ENCODE assay signal across 30 cellular contexts in the genomic region with DNA sequence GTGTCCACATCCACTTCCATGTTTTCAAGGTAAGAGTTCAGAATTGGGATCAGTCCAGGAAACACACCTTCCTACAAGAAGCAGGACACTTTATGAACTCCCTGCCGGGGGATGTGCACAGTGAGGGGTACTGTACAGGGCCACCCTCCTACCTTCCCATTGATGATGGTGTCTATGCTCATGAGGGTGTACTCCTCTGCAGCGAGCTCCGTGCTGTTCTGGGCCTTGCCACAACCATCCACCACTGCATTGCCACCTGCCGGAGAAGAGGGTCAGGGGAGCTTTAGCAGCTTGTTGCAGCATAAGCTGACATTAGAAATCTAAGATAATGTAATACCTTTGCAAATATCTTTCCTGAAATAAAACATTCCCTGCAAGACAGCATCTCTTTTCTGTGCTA.
"Had no signal": no experiment of that assay in that cellular context is flagged by ENCODE, and none has a peak within 500 bp of the region (broad histone marks: within the 10 kb centered on the region; RNA-seq: fewer than 3 reads in every experiment).

No MANE protein-coding gene starts in this region.

- DNase-seq: activated B cell treated with CpG ODN at 0.5 μM for 24 hours; activated CD4-positive, alpha-beta memory T cell treated with anti-CD3 and anti-CD28 coated beads for 36 hours; activated CD4-positive, alpha-beta T cell treated with anti-CD3 and anti-CD28 coated beads for 36 hours; activated CD4-positive, alpha-beta T cell treated with anti-CD3 and anti-CD28 coated beads, Interleukin-2, amount 10 ng/mL, durations not matched to agents 24 days and 14 days; activated CD4-positive, CD25-positive, alpha-beta regulatory T cell treated with anti-CD3 and anti-CD28 coated beads, Interleukin-2, amount 50 U/mL, for 72 hours; activated CD8-positive, alpha-beta memory T cell treated with anti-CD3 and anti-CD28 coated beads, Interleukin-2, amount 10 ng/mL, durations not matched to agents 7 days and 5 days; activated CD8-positive, alpha-beta memory T cell treated with anti-CD3 and anti-CD28 coated beads, Interleukin-2, amount 50 U/mL, for 4 hours; activated CD8-positive, alpha-beta T cell treated with anti-CD3 and anti-CD28 coated beads, Interleukin-2, amount 10 ng/mL, durations not matched to agents 7 days and 5 days; activated gamma-delta T cell; activated naive CD4-positive, alpha-beta T cell; activated naive CD4-positive, alpha-beta T cell treated with anti-CD3 and anti-CD28 coated beads, Interleukin-2, amount 10 ng/mL, durations not matched to agents 7 days and 5 days; activated naive CD8-positive, alpha-beta T cell treated with anti-CD3 and anti-CD28 coated beads, Interleukin-2, amount 10 ng/mL, durations not matched to agents 7 days and 5 days; activated T-cell treated with anti-CD3 and anti-CD28 coated beads, Interleukin-2, amount 50 U/mL, for 1 hour; activated T-cell treated with anti-CD3 and anti-CD28 coated beads, Interleukin-2, amount 50 U/mL, for 48 hours; central memory CD4-positive, alpha-beta T cell; cerebellar nuclear complex; colonic mucosa; effector CD8-positive, alpha-beta T cell; foreskin fibroblast; glutamatergic neuron; heart left ventricle; T-helper 2 cell had no signal

- H3K27ac ChIP-seq: ascending aorta, breast epithelium, cardiac muscle cell, colonic mucosa, heart left ventricle had no signal

- H3K27me3 ChIP-seq: ascending aorta, breast epithelium, cardiac muscle cell, colonic mucosa, heart left ventricle had no signal

- H3K9me3 ChIP-seq: ascending aorta, breast epithelium, colonic mucosa, heart left ventricle had no signal

- H3K36me3 ChIP-seq: breast epithelium had no signal

- H3K4me3 Mint-ChIP-seq: activated B cell treated with CpG ODN at 0.5 μM for 24 hours; activated CD4-positive, alpha-beta memory T cell treated with anti-CD3 and anti-CD28 coated beads for 36 hours; activated CD4-positive, alpha-beta T cell treated with anti-CD3 and anti-CD28 coated beads for 36 hours; activated CD4-positive, alpha-beta T cell treated with anti-CD3 and anti-CD28 coated beads, Interleukin-2, amount 10 ng/mL, durations not matched to agents 24 days and 14 days; activated CD8-positive, alpha-beta memory T cell treated with anti-CD3 and anti-CD28 coated beads, Interleukin-2, amount 10 ng/mL, durations not matched to agents 7 days and 5 days; activated CD8-positive, alpha-beta T cell treated with anti-CD3 and anti-CD28 coated beads, Interleukin-2, amount 10 ng/mL, durations not matched to agents 7 days and 5 days; activated naive CD4-positive, alpha-beta T cell treated with anti-CD3 and anti-CD28 coated beads, Interleukin-2, amount 10 ng/mL, durations not matched to agents 7 days and 5 days; activated naive CD8-positive, alpha-beta T cell treated with anti-CD3 and anti-CD28 coated beads, Interleukin-2, amount 10 ng/mL, durations not matched to agents 7 days and 5 days; activated T-helper 1 cell treated with anti-CD3 and anti-CD28 coated beads, Interleukin-12 subunit alpha, Interleukin-12 subunit beta, Interleukin-2, Interleukin-4 antibody, amounts not matched to agents 30 ng/mL and 10 ng/mL and 1 ng/mL, durations not matched to agents 14 hours and 24 hours and 36 hours; brain had no signal

- H3K4me3 ChIP-seq: ascending aorta, breast epithelium, cardiac muscle cell, colonic mucosa, heart left ventricle had no signal

- H3K36me3 Mint-ChIP-seq: activated naive CD4-positive, alpha-beta T cell treated with anti-CD3 and anti-CD28 coated beads, Interleukin-2, amount 50 U/mL, for 72 hours had no signal

- H3K27me3 Mint-ChIP-seq: activated B cell treated with CpG ODN at 0.5 μM for 24 hours; activated CD4-positive, alpha-beta memory T cell treated with anti-CD3 and anti-CD28 coated beads for 36 hours; activated CD4-positive, alpha-beta T cell treated with anti-CD3 and anti-CD28 coated beads for 36 hours; activated CD4-positive, alpha-beta T cell treated with anti-CD3 and anti-CD28 coated beads, Interleukin-2, amount 10 ng/mL, durations not matched to agents 24 days and 14 days; activated CD8-positive, alpha-beta memory T cell treated with anti-CD3 and anti-CD28 coated beads, Interleukin-2, amount 10 ng/mL, durations not matched to agents 7 days and 5 days; activated naive CD4-positive, alpha-beta T cell treated with anti-CD3 and anti-CD28 coated beads, Interleukin-2, amount 10 ng/mL, durations not matched to agents 7 days and 5 days; activated naive CD8-positive, alpha-beta T cell treated with anti-CD3 and anti-CD28 coated beads, Interleukin-2, amount 10 ng/mL, durations not matched to agents 7 days and 5 days; brain had no signal

- H3K4me1 ChIP-seq: ascending aorta, breast epithelium, colonic mucosa, heart left ventricle had no signal

- ATAC-seq: activated CD4-positive, alpha-beta T cell treated with anti-CD3 and anti-CD28 coated beads for 36 hours; activated CD8-positive, alpha-beta memory T cell treated with anti-CD3 and anti-CD28 coated beads, Interleukin-2, amount 10 ng/mL, durations not matched to agents 7 days and 5 days; activated CD8-positive, alpha-beta T cell treated with anti-CD3 and anti-CD28 coated beads, Interleukin-2, amount 10 ng/mL, durations not matched to agents 7 days and 5 days; activated naive CD4-positive, alpha-beta T cell treated with anti-CD3 and anti-CD28 coated beads, Interleukin-2, amount 50 U/mL, for 72 hours; esophagus mucosa; heart left ventricle had no signal

- H3K9me3 Mint-ChIP-seq: activated B cell treated with CpG ODN at 0.5 μM for 24 hours; activated CD4-positive, alpha-beta memory T cell treated with anti-CD3 and anti-CD28 coated beads for 36 hours; activated CD4-positive, alpha-beta T cell treated with anti-CD3 and anti-CD28 coated beads, Interleukin-2, amount 10 ng/mL, durations not matched to agents 24 days and 14 days; activated naive CD4-positive, alpha-beta T cell treated with anti-CD3 and anti-CD28 coated beads, Interleukin-2, amount 10 ng/mL, durations not matched to agents 7 days and 5 days; activated naive CD4-positive, alpha-beta T cell treated with anti-CD3 and anti-CD28 coated beads, Interleukin-2, amount 50 U/mL, for 72 hours; activated naive CD8-positive, alpha-beta T cell treated with anti-CD3 and anti-CD28 coated beads, Interleukin-2, amount 10 ng/mL, durations not matched to agents 7 days and 5 days; activated T-helper 1 cell treated with anti-CD3 and anti-CD28 coated beads, Interleukin-12 subunit alpha, Interleukin-12 subunit beta, Interleukin-2, Interleukin-4 antibody, amounts not matched to agents 30 ng/mL and 10 ng/mL and 1 ng/mL, durations not matched to agents 14 hours and 24 hours and 36 hours; activated T-helper 2 cell treated with anti-CD3 and anti-CD28 coated beads, Interferon-gamma antibody, Interleukin-2, Interleukin-4, amounts not matched to agents 10 μg/mL and 5 μg/mL and 100 μg/mL, durations not matched to agents 14 hours and 24 hours and 36 hours; brain had no signal

- H3K4me1 Mint-ChIP-seq: activated B cell treated with CpG ODN at 0.5 μM for 24 hours; activated CD4-positive, alpha-beta T cell treated with anti-CD3 and anti-CD28 coated beads for 36 hours; activated CD4-positive, alpha-beta T cell treated with anti-CD3 and anti-CD28 coated beads, Interleukin-2, amount 10 ng/mL, durations not matched to agents 24 days and 14 days; activated CD8-positive, alpha-beta memory T cell treated with anti-CD3 and anti-CD28 coated beads, Interleukin-2, amount 10 ng/mL, durations not matched to agents 7 days and 5 days; activated naive CD4-positive, alpha-beta T cell treated with anti-CD3 and anti-CD28 coated beads, Interleukin-2, amount 10 ng/mL, durations not matched to agents 7 days and 5 days; activated naive CD8-positive, alpha-beta T cell treated with anti-CD3 and anti-CD28 coated beads, Interleukin-2, amount 10 ng/mL, durations not matched to agents 7 days and 5 days; brain had no signal

- H3K27ac Mint-ChIP-seq: activated B cell treated with CpG ODN at 0.5 μM for 24 hours; activated CD4-positive, alpha-beta memory T cell treated with anti-CD3 and anti-CD28 coated beads for 36 hours; activated CD4-positive, alpha-beta T cell treated with anti-CD3 and anti-CD28 coated beads for 36 hours; activated CD4-positive, alpha-beta T cell treated with anti-CD3 and anti-CD28 coated beads, Interleukin-2, amount 10 ng/mL, durations not matched to agents 24 days and 14 days; activated CD8-positive, alpha-beta memory T cell treated with anti-CD3 and anti-CD28 coated beads, Interleukin-2, amount 10 ng/mL, durations not matched to agents 7 days and 5 days; activated CD8-positive, alpha-beta T cell treated with anti-CD3 and anti-CD28 coated beads, Interleukin-2, amount 10 ng/mL, durations not matched to agents 7 days and 5 days; activated naive CD4-positive, alpha-beta T cell treated with anti-CD3 and anti-CD28 coated beads, Interleukin-2, amount 10 ng/mL, durations not matched to agents 7 days and 5 days; activated naive CD4-positive, alpha-beta T cell treated with anti-CD3 and anti-CD28 coated beads, Interleukin-2, amount 50 U/mL, for 72 hours; activated naive CD8-positive, alpha-beta T cell treated with anti-CD3 and anti-CD28 coated beads, Interleukin-2, amount 10 ng/mL, durations not matched to agents 7 days and 5 days; activated T-helper 1 cell treated with anti-CD3 and anti-CD28 coated beads, Interleukin-12 subunit alpha, Interleukin-12 subunit beta, Interleukin-2, Interleukin-4 antibody, amounts not matched to agents 30 ng/mL and 10 ng/mL and 1 ng/mL, durations not matched to agents 14 hours and 24 hours and 36 hours; activated T-helper 2 cell treated with anti-CD3 and anti-CD28 coated beads, Interferon-gamma antibody, Interleukin-2, Interleukin-4, amounts not matched to agents 10 μg/mL and 5 μg/mL and 100 μg/mL, durations not matched to agents 14 hours and 24 hours and 36 hours; brain had no signal
